In the genomic region with DNA sequence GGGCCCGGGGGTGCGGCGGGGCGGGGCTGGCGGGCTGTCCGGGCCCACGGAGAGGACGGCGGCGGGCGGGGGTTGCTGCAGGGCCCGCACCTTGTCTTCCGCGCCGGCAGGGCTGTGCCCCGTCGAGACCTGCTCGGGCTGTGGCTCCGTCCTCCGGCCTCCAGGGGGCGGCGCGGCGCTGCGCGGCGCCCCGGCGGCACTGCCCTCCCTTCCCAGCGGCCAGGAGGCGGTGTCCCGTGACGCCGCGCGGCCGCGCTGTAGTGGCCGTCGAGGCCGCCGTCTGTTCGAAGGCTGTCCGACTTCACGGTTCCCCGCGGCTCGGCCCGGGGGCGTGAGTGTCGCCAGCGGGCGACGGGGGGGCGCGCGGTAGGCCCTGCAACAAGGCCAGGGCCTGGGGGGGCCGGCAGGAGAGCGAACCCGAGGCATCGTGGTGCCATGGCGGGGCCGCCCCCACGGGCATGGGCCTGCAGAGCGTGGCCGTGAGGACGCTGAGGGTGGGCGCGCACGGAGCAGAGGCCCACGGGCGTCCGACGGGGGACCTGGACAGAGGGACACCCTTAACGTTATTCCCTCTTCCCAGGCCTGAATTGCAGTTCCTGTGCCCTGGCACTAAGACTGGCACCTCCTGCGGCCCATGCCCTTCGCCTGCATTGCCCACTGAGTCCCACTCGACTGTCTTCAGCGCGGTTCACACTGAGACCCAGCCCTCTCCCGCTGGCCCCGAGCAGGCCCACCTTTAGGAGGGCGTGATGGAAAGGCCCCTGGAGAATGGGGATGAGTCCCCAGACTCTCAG, we compare ENCODE assay signal across 1 cellular context.
A peak's percentile ranks its signal among the peaks of the same experiment; 100 is the strongest.
TF ChIP-seq lines count a peak whose summit lies in the region.

A gene with protein sequence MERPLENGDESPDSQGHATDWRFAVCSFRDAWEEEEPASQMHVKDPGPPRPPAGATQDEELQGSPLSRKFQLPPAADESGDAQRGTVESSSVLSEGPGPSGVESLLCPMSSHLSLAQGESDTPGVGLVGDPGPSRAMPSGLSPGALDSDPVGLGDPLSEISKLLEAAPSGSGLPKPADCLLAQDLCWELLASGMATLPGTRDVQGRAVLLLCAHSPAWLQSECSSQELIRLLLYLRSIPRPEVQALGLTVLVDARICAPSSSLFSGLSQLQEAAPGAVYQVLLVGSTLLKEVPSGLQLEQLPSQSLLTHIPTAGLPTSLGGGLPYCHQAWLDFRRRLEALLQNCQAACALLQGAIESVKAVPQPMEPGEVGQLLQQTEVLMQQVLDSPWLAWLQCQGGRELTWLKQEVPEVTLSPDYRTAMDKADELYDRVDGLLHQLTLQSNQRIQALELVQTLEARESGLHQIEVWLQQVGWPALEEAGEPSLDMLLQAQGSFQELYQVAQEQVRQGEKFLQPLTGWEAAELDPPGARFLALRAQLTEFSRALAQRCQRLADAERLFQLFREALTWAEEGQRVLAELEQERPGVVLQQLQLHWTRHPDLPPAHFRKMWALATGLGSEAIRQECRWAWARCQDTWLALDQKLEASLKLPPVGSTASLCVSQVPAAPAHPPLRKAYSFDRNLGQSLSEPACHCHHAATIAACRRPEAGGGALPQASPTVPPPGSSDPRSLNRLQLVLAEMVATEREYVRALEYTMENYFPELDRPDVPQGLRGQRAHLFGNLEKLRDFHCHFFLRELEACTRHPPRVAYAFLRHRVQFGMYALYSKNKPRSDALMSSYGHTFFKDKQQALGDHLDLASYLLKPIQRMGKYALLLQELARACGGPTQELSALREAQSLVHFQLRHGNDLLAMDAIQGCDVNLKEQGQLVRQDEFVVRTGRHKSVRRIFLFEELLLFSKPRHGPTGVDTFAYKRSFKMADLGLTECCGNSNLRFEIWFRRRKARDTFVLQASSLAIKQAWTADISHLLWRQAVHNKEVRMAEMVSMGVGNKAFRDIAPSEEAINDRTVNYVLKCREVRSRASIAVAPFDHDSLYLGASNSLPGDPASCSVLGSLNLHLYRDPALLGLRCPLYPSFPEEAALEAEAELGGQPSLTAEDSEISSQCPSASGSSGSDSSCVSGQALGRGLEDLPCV (plus strand): TSS at position 237 of the 794 bp plus-strand sequence. CDS start 513 bp downstream, at position 750.

TF ChIP-seq in HepG2, 621 proteins besides CTCF, POLR2A, EP300 and RAD21 (continued from another document and continues in another):
- TF ChIP-seq, protein P1, sequence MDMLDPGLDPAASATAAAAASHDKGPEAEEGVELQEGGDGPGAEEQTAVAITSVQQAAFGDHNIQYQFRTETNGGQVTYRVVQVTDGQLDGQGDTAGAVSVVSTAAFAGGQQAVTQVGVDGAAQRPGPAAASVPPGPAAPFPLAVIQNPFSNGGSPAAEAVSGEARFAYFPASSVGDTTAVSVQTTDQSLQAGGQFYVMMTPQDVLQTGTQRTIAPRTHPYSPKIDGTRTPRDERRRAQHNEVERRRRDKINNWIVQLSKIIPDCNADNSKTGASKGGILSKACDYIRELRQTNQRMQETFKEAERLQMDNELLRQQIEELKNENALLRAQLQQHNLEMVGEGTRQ (IDR thresholded peaks at IDR 0.05; ENCODE audit: low read depth, low read length) = 0 out of 2 replicates have a peak, but pooled peaks have one; percentile 14
- TF ChIP-seq, protein P1 (CRISPR knock-in tag; IDR thresholded peaks at IDR 0.05; ENCODE audit: borderline replicate concordance) = no peak
- TF ChIP-seq ATF1 (CRISPR knock-in tag; IDR thresholded peaks at IDR 0.05) (no peak), ZNF3 (CRISPR knock-in tag; IDR thresholded peaks at IDR 0.05) (no peak), MXI1 (IDR thresholded peaks at IDR 0.05; ENCODE audit: borderline replicate concordance, low read depth, low read length) (peak; percentile 53; the same call in 2 of the 3 replicates), U2AF2 (IDR thresholded peaks at IDR 0.05; ENCODE audit: low read depth, low read length) (no peak), NPAS2 (CRISPR knock-in tag; IDR thresholded peaks at IDR 0.05; ENCODE audit: borderline replicate concordance) (no peak), CC2D1A (CRISPR knock-in tag; IDR thresholded peaks at IDR 0.05) (no peak), ZNF432 (CRISPR knock-in tag; IDR thresholded peaks at IDR 0.05; ENCODE audit: borderline replicate concordance) (peak; percentile 74; the same call in 1 of the 2 replicates), HHEX (CRISPR knock-in tag; IDR thresholded peaks at IDR 0.05) (no peak), DPF2 (CRISPR knock-in tag; IDR thresholded peaks at IDR 0.05; ENCODE audit: borderline replicate concordance, low read depth) (no peak), HIVEP1 (CRISPR knock-in tag; IDR thresholded peaks at IDR 0.05) (0 out of 2 replicates have a peak, but pooled peaks have one; percentile 40), FOXO1 (CRISPR knock-in tag; IDR thresholded peaks at IDR 0.05) (no peak), SOX6 (IDR thresholded peaks at IDR 0.05) (no peak), SOX6 (CRISPR knock-in tag; IDR thresholded peaks at IDR 0.05) (no peak), ZNF816 (CRISPR knock-in tag; IDR thresholded peaks at IDR 0.05; ENCODE audit: borderline replicate concordance) (no peak; the same call in 1 of the 2 replicates), MXD4 (CRISPR knock-in tag; IDR thresholded peaks at IDR 0.05) (peak; percentile 76), ZKSCAN5 (CRISPR knock-in tag; IDR thresholded peaks at IDR 0.05) (no peak), ZNF616 (CRISPR knock-in tag; IDR thresholded peaks at IDR 0.05; ENCODE audit: low read depth) (peak; percentile 61), ZNF572 (CRISPR knock-in tag; IDR thresholded peaks at IDR 0.05) (peak; percentile 95; the same call in 1 of the 2 replicates), MED13 (CRISPR knock-in tag; IDR thresholded peaks at IDR 0.05) (peak; percentile 43; the same call in 1 of the 2 replicates), MTA3 (CRISPR knock-in tag; IDR thresholded peaks at IDR 0.05) (no peak), ZNF652 (CRISPR knock-in tag; IDR thresholded peaks at IDR 0.05; ENCODE audit: borderline replicate concordance, low read depth) (no peak), LCORL (IDR thresholded peaks at IDR 0.05) (no peak), LCORL (CRISPR knock-in tag; IDR thresholded peaks at IDR 0.05) (no peak), TOE1 (CRISPR knock-in tag; IDR thresholded peaks at IDR 0.05) (0 out of 2 replicates have a peak, but pooled peaks have one; percentile 24), ZSCAN9 (CRISPR knock-in tag; IDR thresholded peaks at IDR 0.05; ENCODE audit: borderline replicate concordance) (no peak), CHD4 (IDR thresholded peaks at IDR 0.05; ENCODE audit: borderline replicate concordance, low read length) (no peak), TARDBP (CRISPR knock-in tag; IDR thresholded peaks at IDR 0.05) (0 out of 2 replicates have a peak, but pooled peaks have one; percentile 33), NR2F6 (IDR thresholded peaks at IDR 0.05) (no peak), NR2F6 (CRISPR knock-in tag; IDR thresholded peaks at IDR 0.05) (no peak), ZNF292 (CRISPR knock-in tag; IDR thresholded peaks at IDR 0.05; ENCODE audit: borderline replicate concordance, low read depth) (no peak), HOXA5 (CRISPR knock-in tag; IDR thresholded peaks at IDR 0.05) (no peak), ZNF143 (CRISPR knock-in tag; IDR thresholded peaks at IDR 0.05) (peak; percentile 72; the same call in 1 of the 2 replicates), ZFX (CRISPR knock-in tag; IDR thresholded peaks at IDR 0.05; ENCODE audit: low read depth) (peak; percentile 83), ZNF343 (CRISPR knock-in tag; IDR thresholded peaks at IDR 0.05) (peak; percentile 52; the same call in 1 of the 2 replicates), TOPORS (CRISPR knock-in tag; IDR thresholded peaks at IDR 0.05) (peak; percentile 98), ZNF446 (CRISPR knock-in tag; IDR thresholded peaks at IDR 0.05) (peak; percentile 90)
- TF ChIP-seq, protein P2, sequence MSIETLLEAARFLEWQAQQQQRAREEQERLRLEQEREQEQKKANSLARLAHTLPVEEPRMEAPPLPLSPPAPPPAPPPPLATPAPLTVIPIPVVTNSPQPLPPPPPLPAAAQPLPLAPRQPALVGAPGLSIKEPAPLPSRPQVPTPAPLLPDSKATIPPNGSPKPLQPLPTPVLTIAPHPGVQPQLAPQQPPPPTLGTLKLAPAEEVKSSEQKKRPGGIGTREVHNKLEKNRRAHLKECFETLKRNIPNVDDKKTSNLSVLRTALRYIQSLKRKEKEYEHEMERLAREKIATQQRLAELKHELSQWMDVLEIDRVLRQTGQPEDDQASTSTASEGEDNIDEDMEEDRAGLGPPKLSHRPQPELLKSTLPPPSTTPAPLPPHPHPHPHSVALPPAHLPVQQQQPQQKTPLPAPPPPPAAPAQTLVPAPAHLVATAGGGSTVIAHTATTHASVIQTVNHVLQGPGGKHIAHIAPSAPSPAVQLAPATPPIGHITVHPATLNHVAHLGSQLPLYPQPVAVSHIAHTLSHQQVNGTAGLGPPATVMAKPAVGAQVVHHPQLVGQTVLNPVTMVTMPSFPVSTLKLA (IDR thresholded peaks at IDR 0.05) = no peak
- TF ChIP-seq, protein P3, sequence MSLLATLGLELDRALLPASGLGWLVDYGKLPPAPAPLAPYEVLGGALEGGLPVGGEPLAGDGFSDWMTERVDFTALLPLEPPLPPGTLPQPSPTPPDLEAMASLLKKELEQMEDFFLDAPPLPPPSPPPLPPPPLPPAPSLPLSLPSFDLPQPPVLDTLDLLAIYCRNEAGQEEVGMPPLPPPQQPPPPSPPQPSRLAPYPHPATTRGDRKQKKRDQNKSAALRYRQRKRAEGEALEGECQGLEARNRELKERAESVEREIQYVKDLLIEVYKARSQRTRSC (CRISPR knock-in tag; IDR thresholded peaks at IDR 0.05; ENCODE audit: low read depth) = 0 out of 2 replicates have a peak, but pooled peaks have one; percentile 70
- TF ChIP-seq, protein P4, sequence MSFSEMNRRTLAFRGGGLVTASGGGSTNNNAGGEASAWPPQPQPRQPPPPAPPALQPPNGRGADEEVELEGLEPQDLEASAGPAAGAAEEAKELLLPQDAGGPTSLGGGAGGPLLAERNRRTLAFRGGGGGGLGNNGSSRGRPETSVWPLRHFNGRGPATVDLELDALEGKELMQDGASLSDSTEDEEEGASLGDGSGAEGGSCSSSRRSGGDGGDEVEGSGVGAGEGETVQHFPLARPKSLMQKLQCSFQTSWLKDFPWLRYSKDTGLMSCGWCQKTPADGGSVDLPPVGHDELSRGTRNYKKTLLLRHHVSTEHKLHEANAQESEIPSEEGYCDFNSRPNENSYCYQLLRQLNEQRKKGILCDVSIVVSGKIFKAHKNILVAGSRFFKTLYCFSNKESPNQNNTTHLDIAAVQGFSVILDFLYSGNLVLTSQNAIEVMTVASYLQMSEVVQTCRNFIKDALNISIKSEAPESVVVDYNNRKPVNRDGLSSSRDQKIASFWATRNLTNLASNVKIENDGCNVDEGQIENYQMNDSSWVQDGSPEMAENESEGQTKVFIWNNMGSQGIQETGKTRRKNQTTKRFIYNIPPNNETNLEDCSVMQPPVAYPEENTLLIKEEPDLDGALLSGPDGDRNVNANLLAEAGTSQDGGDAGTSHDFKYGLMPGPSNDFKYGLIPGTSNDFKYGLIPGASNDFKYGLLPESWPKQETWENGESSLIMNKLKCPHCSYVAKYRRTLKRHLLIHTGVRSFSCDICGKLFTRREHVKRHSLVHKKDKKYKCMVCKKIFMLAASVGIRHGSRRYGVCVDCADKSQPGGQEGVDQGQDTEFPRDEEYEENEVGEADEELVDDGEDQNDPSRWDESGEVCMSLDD (CRISPR knock-in tag; IDR thresholded peaks at IDR 0.05; ENCODE audit: borderline replicate concordance) = no peak
- TF ChIP-seq, protein P5, sequence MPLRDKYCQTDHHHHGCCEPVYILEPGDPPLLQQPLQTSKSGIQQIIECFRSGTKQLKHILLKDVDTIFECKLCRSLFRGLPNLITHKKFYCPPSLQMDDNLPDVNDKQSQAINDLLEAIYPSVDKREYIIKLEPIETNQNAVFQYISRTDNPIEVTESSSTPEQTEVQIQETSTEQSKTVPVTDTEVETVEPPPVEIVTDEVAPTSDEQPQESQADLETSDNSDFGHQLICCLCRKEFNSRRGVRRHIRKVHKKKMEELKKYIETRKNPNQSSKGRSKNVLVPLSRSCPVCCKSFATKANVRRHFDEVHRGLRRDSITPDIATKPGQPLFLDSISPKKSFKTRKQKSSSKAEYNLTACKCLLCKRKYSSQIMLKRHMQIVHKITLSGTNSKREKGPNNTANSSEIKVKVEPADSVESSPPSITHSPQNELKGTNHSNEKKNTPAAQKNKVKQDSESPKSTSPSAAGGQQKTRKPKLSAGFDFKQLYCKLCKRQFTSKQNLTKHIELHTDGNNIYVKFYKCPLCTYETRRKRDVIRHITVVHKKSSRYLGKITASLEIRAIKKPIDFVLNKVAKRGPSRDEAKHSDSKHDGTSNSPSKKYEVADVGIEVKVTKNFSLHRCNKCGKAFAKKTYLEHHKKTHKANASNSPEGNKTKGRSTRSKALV (CRISPR knock-in tag; IDR thresholded peaks at IDR 0.05) = no peak; the same call in 1 of the 2 replicates
- TF ChIP-seq, protein P6, sequence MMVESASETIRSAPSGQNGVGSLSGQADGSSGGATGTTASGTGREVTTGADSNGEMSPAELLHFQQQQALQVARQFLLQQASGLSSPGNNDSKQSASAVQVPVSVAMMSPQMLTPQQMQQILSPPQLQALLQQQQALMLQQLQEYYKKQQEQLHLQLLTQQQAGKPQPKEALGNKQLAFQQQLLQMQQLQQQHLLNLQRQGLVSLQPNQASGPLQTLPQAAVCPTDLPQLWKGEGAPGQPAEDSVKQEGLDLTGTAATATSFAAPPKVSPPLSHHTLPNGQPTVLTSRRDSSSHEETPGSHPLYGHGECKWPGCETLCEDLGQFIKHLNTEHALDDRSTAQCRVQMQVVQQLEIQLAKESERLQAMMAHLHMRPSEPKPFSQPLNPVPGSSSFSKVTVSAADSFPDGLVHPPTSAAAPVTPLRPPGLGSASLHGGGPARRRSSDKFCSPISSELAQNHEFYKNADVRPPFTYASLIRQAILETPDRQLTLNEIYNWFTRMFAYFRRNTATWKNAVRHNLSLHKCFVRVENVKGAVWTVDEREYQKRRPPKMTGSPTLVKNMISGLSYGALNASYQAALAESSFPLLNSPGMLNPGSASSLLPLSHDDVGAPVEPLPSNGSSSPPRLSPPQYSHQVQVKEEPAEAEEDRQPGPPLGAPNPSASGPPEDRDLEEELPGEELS (CRISPR knock-in tag; IDR thresholded peaks at IDR 0.05) = no peak
- TF ChIP-seq, protein P7, sequence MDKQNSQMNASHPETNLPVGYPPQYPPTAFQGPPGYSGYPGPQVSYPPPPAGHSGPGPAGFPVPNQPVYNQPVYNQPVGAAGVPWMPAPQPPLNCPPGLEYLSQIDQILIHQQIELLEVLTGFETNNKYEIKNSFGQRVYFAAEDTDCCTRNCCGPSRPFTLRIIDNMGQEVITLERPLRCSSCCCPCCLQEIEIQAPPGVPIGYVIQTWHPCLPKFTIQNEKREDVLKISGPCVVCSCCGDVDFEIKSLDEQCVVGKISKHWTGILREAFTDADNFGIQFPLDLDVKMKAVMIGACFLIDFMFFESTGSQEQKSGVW (CRISPR knock-in tag; IDR thresholded peaks at IDR 0.05; ENCODE audit: borderline replicate concordance) = no peak
- TF ChIP-seq, protein P8, sequence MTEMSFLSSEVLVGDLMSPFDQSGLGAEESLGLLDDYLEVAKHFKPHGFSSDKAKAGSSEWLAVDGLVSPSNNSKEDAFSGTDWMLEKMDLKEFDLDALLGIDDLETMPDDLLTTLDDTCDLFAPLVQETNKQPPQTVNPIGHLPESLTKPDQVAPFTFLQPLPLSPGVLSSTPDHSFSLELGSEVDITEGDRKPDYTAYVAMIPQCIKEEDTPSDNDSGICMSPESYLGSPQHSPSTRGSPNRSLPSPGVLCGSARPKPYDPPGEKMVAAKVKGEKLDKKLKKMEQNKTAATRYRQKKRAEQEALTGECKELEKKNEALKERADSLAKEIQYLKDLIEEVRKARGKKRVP (CRISPR knock-in tag; IDR thresholded peaks at IDR 0.05) = 0 out of 4 replicates have a peak, but pooled peaks of 1 of the 2 experiments have one; percentile 46
